Comparison of ENCODE assay signal across 2 cellular contexts in genomic region chr5:148875205-148875875, GRCh38.
TF ChIP-seq lines count a peak whose summit lies in the region.

No MANE protein-coding gene starts in this region.

TF ChIP-seq in SK-N-SH, 30 proteins besides CTCF, POLR2A, EP300 and RAD21 (continued from another document):
- TF ChIP-seq, protein P1, sequence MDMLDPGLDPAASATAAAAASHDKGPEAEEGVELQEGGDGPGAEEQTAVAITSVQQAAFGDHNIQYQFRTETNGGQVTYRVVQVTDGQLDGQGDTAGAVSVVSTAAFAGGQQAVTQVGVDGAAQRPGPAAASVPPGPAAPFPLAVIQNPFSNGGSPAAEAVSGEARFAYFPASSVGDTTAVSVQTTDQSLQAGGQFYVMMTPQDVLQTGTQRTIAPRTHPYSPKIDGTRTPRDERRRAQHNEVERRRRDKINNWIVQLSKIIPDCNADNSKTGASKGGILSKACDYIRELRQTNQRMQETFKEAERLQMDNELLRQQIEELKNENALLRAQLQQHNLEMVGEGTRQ (IDR thresholded peaks at IDR 0.05; ENCODE audit: borderline replicate concordance, low read depth, low read length) = no peak
- no peak for TF ChIP-seq RCOR1 (IDR thresholded peaks at IDR 0.05; ENCODE audit: low read length)
- TF ChIP-seq JUND (IDR thresholded peaks at IDR 0.05) = no peak
- TF ChIP-seq PBX3 (IDR thresholded peaks at IDR 0.05) = no peak
- TF ChIP-seq CHD2 (IDR thresholded peaks at IDR 0.05; ENCODE audit: low read length, partially characterized antibody) = no peak
- TF ChIP-seq YY1 (IDR thresholded peaks at IDR 0.05; ENCODE audit: low read depth) = no peak
- TF ChIP-seq MEF2A (IDR thresholded peaks at IDR 0.05; ENCODE audit: borderline replicate concordance, low read depth) = no peak
- TF ChIP-seq GATA2 (CRISPR knock-in tag; IDR thresholded peaks at IDR 0.05) = no peak
- TF ChIP-seq NRF1 (IDR thresholded peaks at IDR 0.05; ENCODE audit: low read depth, low read length) = no peak
- TF ChIP-seq MXI1 (IDR thresholded peaks at IDR 0.05; ENCODE audit: low read depth, low read length) = no peak
- TF ChIP-seq RXRA (IDR thresholded peaks at IDR 0.05; ENCODE audit: borderline replicate concordance, low read depth) = no peak
- TF ChIP-seq TEAD4 (IDR thresholded peaks at IDR 0.05; ENCODE audit: borderline replicate concordance, insufficient read depth) = no peak
TF ChIP-seq in SK-N-SH: peak in this region for 0.

TF ChIP-seq in SK-N-SH treated with all-trans-retinoic acid at 6 μM for 48 hours, 23 proteins besides CTCF, POLR2A, EP300 and RAD21:
- no peak for TF ChIP-seq TOX (CRISPR knock-in tag; IDR thresholded peaks at IDR 0.05; ENCODE audit: borderline replicate concordance)
- no peak for TF ChIP-seq ARNTL (CRISPR knock-in tag; IDR thresholded peaks at IDR 0.05; ENCODE audit: borderline replicate concordance, low read depth)
- TF ChIP-seq ZC3H10 (CRISPR knock-in tag; IDR thresholded peaks at IDR 0.05) = no peak
- no peak for TF ChIP-seq PPARA (CRISPR knock-in tag; IDR thresholded peaks at IDR 0.05; ENCODE audit: borderline replicate concordance)
- TF ChIP-seq ZFP30 (CRISPR knock-in tag; IDR thresholded peaks at IDR 0.05) = no peak
- TF ChIP-seq ZFP3 (CRISPR knock-in tag; IDR thresholded peaks at IDR 0.05) = no peak
- no peak for TF ChIP-seq ZNF565 (CRISPR knock-in tag; conservative IDR thresholded peaks at IDR 0.05; ENCODE audit: low read depth)
- no peak for TF ChIP-seq ZNF70 (CRISPR knock-in tag; IDR thresholded peaks at IDR 0.05)
- no peak for TF ChIP-seq TSHZ2 (CRISPR knock-in tag; IDR thresholded peaks at IDR 0.05)
- TF ChIP-seq, protein P2, sequence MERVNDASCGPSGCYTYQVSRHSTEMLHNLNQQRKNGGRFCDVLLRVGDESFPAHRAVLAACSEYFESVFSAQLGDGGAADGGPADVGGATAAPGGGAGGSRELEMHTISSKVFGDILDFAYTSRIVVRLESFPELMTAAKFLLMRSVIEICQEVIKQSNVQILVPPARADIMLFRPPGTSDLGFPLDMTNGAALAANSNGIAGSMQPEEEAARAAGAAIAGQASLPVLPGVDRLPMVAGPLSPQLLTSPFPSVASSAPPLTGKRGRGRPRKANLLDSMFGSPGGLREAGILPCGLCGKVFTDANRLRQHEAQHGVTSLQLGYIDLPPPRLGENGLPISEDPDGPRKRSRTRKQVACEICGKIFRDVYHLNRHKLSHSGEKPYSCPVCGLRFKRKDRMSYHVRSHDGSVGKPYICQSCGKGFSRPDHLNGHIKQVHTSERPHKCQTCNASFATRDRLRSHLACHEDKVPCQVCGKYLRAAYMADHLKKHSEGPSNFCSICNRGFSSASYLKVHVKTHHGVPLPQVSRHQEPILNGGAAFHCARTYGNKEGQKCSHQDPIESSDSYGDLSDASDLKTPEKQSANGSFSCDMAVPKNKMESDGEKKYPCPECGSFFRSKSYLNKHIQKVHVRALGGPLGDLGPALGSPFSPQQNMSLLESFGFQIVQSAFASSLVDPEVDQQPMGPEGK (CRISPR knock-in tag; IDR thresholded peaks at IDR 0.05; ENCODE audit: borderline replicate concordance) = no peak
- no peak for TF ChIP-seq CSDC2 (CRISPR knock-in tag; IDR thresholded peaks at IDR 0.05)
- no peak for TF ChIP-seq ISL1 (CRISPR knock-in tag; IDR thresholded peaks at IDR 0.05)
- TF ChIP-seq CSRNP3 (CRISPR knock-in tag; IDR thresholded peaks at IDR 0.05) = no peak
- TF ChIP-seq SNAI2 (CRISPR knock-in tag; IDR thresholded peaks at IDR 0.05) = no peak
- TF ChIP-seq CREB5 (CRISPR knock-in tag; IDR thresholded peaks at IDR 0.05; ENCODE audit: low read depth) = no peak
- no peak for TF ChIP-seq OSR1 (CRISPR knock-in tag; IDR thresholded peaks at IDR 0.05)
- TF ChIP-seq BACH2 (CRISPR knock-in tag; IDR thresholded peaks at IDR 0.05; ENCODE audit: borderline replicate concordance) = no peak
- TF ChIP-seq, protein P3, sequence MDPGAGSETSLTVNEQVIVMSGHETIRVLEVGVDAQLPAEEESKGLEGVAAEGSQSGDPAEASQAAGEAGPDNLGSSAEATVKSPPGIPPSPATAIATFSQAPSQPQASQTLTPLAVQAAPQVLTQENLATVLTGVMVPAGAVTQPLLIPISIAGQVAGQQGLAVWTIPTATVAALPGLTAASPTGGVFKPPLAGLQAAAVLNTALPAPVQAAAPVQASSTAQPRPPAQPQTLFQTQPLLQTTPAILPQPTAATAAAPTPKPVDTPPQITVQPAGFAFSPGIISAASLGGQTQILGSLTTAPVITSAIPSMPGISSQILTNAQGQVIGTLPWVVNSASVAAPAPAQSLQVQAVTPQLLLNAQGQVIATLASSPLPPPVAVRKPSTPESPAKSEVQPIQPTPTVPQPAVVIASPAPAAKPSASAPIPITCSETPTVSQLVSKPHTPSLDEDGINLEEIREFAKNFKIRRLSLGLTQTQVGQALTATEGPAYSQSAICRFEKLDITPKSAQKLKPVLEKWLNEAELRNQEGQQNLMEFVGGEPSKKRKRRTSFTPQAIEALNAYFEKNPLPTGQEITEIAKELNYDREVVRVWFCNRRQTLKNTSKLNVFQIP (CRISPR knock-in tag; IDR thresholded peaks at IDR 0.05; ENCODE audit: borderline replicate concordance, low read depth) = no peak
- no peak for TF ChIP-seq GLIS3 (CRISPR knock-in tag; IDR thresholded peaks at IDR 0.05)
